In the genomic region with DNA sequence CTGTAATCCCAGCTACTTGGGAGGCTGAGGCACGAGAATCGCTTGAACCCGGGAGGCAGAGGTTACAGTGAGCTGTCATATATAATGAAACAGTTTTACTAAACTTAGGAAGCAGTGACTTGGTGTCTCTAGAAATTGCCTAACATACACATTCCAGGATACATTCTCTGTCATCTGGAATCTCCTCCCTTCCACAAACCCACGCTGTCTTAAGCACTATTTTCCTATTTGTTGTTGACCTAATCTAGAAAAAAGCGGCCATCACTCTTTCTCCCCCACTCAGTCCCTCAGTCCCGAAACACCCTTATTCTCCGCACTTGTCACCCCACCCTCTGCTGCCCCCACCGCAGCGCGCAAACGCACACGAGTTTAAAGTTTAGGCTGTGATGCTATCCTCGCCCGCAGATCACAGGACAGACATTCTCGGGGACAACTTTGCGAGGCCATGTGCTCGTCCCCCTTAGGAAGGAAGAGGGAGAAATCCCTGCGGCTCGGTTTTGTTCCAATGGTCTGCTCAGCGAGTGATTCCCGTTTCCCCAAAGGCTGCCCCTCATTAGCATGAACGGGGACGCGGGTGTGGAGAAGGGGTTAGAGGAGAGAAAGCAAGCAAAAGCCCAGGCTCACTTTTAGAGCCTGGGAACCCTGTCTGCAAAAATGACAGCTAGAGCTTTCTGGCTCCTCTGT, we compare ENCODE assay signal across 8 cellular contexts. TPM values are rescaled to one million over a fixed set of nuclear protein-coding genes. Genes with fewer than 3 reads are reported as not detected.
DNase-seq lines count a peak whose midpoint lies in the region; TF ChIP-seq lines count a peak whose summit lies in the region.
"Not testable (repeated sequence)": the region's sequence is repeated elsewhere in the genome, so short reads cannot be mapped to it uniquely, and the experiment has no call there.

No MANE protein-coding gene starts in this region.

- not testable (repeated sequence) for H4K20me1 ChIP-seq in DOHH2 (ENCODE audit: control insufficient read depth, insufficient read depth, low read depth, low read length)

- H3K27ac Mint-ChIP-seq in HFFc6: peak overlapping the region; percentile 96
- peak overlapping the region; percentile 62 for H3K27ac Mint-ChIP-seq in type B pancreatic cell

- DNase-seq in HFFc6 (peak; percentile 25), adipocyte (ENCODE audit: low read depth) (peak; percentile 85), kidney glomerular epithelial cell (lab: John Stamatoyannopoulos, UW) (peak; percentile 42)
- DNase-seq in Peyer's patch; type B pancreatic cell (ENCODE audit: extremely low spot score, unreplicated experiment): not testable (repeated sequence)

- not testable (repeated sequence) for H3K27me3 ChIP-seq in DOHH2 (ENCODE audit: control insufficient read depth, low read length); Peyer's patch; adipocyte (replicated peaks; ENCODE audit: control insufficient read depth, insufficient read depth, low read length); esophagus (ENCODE audit: control insufficient read depth in 1 of 2, insufficient read depth in 2 of 2, low read length in 2 of 2); parathyroid adenoma (ENCODE audit: control insufficient read depth, insufficient read depth, low read length)

- H3K4me1 ChIP-seq in DOHH2 (ENCODE audit: control insufficient read depth, low read length): peaks cover 35% of the 10 kb centered on the region
- not testable (repeated sequence) for H3K4me1 ChIP-seq in Peyer's patch; esophagus (ENCODE audit: control insufficient read depth in 2 of 2, insufficient read depth in 2 of 2, low read length in 1 of 2); parathyroid adenoma
- peaks cover 14% of the 10 kb centered on the region for H3K4me1 ChIP-seq in adipocyte (ENCODE audit: control insufficient read depth, insufficient read depth, low read length)

- peak overlapping the region; percentile 98 for H2AFZ ChIP-seq in parathyroid adenoma

- H3K4me2 ChIP-seq in DOHH2 (ENCODE audit: low read length) (peak overlapping the region; percentile 89), parathyroid adenoma (ENCODE audit: low read length) (peak overlapping the region; percentile 87)

- H3K9me3 Mint-ChIP-seq in HFFc6, type B pancreatic cell: not testable (repeated sequence)

- H3K4me3 Mint-ChIP-seq in HFFc6 (peak overlapping the region; percentile 86), type B pancreatic cell (peak overlapping the region; percentile 84)

- H3K79me2 ChIP-seq in DOHH2 (ENCODE audit: control insufficient read depth, low read length); parathyroid adenoma: not testable (repeated sequence)

- H3K4me1 Mint-ChIP-seq in HFFc6 (ENCODE audit: low read depth): peaks cover 42% of the 10 kb centered on the region
- peaks cover 19% of the 10 kb centered on the region for H3K4me1 Mint-ChIP-seq in type B pancreatic cell (ENCODE audit: unreplicated experiment)

- H3K27ac ChIP-seq in DOHH2 (ENCODE audit: low read depth, low read length) (peak overlapping the region; percentile 41), Peyer's patch (peak overlapping the region; percentile 83 to 93 (median 92)), esophagus (ENCODE audit: low read depth in 2 of 2, low read length in 1 of 2) (peak overlapping the region; percentile 94), parathyroid adenoma (peak overlapping the region; percentile 77)

- H3K36me3 Mint-ChIP-seq in HFFc6 (ENCODE audit: low read depth); type B pancreatic cell: not testable (repeated sequence)

- H3K9ac ChIP-seq in adipocyte (ENCODE audit: low read length): peak overlapping the region; percentile 88
- not testable (repeated sequence) for H3K9ac ChIP-seq in parathyroid adenoma

- WGBS in esophagus, 2 donors: 23 to 25% methylated on average over 24 of the region's 24 CpGs

- H3K27me3 Mint-ChIP-seq in HFFc6 (ENCODE audit: insufficient read depth): not testable (repeated sequence)
- peaks cover 72% of the 10 kb centered on the region for H3K27me3 Mint-ChIP-seq in type B pancreatic cell

- H3K4me3 ChIP-seq in DOHH2 (ENCODE audit: low read length) (peak overlapping the region; percentile 77), Peyer's patch (peak overlapping the region; percentile 37 to 78 (median 69)), adipocyte (ENCODE audit: low read length) (peak overlapping the region; percentile 77), esophagus (ENCODE audit: low read depth in 1 of 2, low read length in 2 of 2) (peak overlapping the region; percentile 48 to 68), parathyroid adenoma (ENCODE audit: low read depth, low read length) (peak overlapping the region; percentile 60)

- not testable (repeated sequence) for H3K36me3 ChIP-seq in DOHH2 (ENCODE audit: control insufficient read depth, low read length); Peyer's patch; adipocyte (ENCODE audit: control insufficient read depth, insufficient read depth, low read length, severe bottlenecking); esophagus (ENCODE audit: control insufficient read depth in 2 of 2, insufficient read depth in 2 of 2, low read length in 1 of 2); parathyroid adenoma (ENCODE audit: control insufficient read depth, insufficient read depth, low read length)

- H3F3A ChIP-seq in DOHH2 (ENCODE audit: control insufficient read depth, insufficient read depth): peaks cover 29% of the 10 kb centered on the region

- not testable (repeated sequence) for H3K9me3 ChIP-seq in DOHH2 (ENCODE audit: control insufficient read depth, insufficient read depth, low read length); Peyer's patch; adipocyte (ENCODE audit: control insufficient read depth, low read length); esophagus (ENCODE audit: control insufficient read depth in 2 of 2, insufficient read depth in 1 of 2, low read depth in 1 of 2, low read length in 1 of 2); parathyroid adenoma (ENCODE audit: control insufficient read depth, low read length)

- TF ChIP-seq CTCF in DOHH2 (IDR thresholded peaks at IDR 0.05; ENCODE audit: low read depth, low read length, poor library complexity, severe bottlenecking); HFFc6 (IDR thresholded peaks at IDR 0.05); Peyer's patch (IDR thresholded peaks at IDR 0.05); parathyroid adenoma (IDR thresholded peaks at IDR 0.05); type B pancreatic cell (conservative IDR thresholded peaks at IDR 0.05): not testable (repeated sequence)

- not testable (repeated sequence) for TF ChIP-seq POLR2A in Peyer's patch (IDR thresholded peaks at IDR 0.05)

- H3K9me2 ChIP-seq in DOHH2 (replicated peaks; ENCODE audit: control insufficient read depth, low read length): not testable (repeated sequence)

RNA-seq across cellular contexts. Expression of a gene that starts 28.8 kb away (rescaled TPM):
- under 1 TPM; 0.46 to 0.91 (median 0.68) TPM for total RNA-seq in HFFc6 (2021; fragmentation: NEBNext Ultra II Directional; extraction: Animal tissue kit (Norgen Biotek cat#: 25700))
- total RNA-seq in Peyer's patch (10 to 100 TPM in 1 of 4 donors, 1 to 10 TPM in 3; 1.8 to 23.9 (median 3.2) TPM), type B pancreatic cell (ENCODE audit: low replicate concordance) (2.3 and 3.8 TPM in 2 replicates)
- polyA plus RNA-seq in esophagus: 1 to 10 TPM in 1 of 2 donors, under 1 TPM in 1; 0.55 to 2.5 TPM

Comparison
In these comparisons a context has a peak if more than half of its experiments do, and no peak if none do; other contexts are left out.
1. H3K27ac ChIP-seq: peak in every context shown above with its lines; median percentile 94 in esophagus; 92 in Peyer's patch; 77 in parathyroid adenoma; 41 in DOHH2.